ENCODE assay signal across 15 cellular contexts in genomic region chr17:71869293-71869692, GRCh38.
DNase-seq lines count a peak whose midpoint lies in the region; ATAC-seq and TF ChIP-seq lines count a peak whose summit lies in the region.
"Had no signal": no experiment of that assay in that cellular context is flagged by ENCODE, and none has a peak within 500 bp of the region (broad histone marks: within the 10 kb centered on the region; RNA-seq: fewer than 3 reads in every experiment).

No MANE protein-coding gene starts in this region.

- H3K36me3 Mint-ChIP-seq in neural crest cell (ENCODE audit: low read depth) = no peaks in the 10 kb centered on the region
- H3K36me3 Mint-ChIP-seq: CD8-positive, alpha-beta memory T cell had no signal

- no peak overlapping the region for H3K4me3 ChIP-seq in HEK293 (ENCODE audit: low read depth, low read length)
- H3K4me3 ChIP-seq: BLaER1, GM23248 had no signal

- no peaks in the 10 kb centered on the region for H3K27me3 Mint-ChIP-seq in neural crest cell (ENCODE audit: low read depth)

- POLR2A ChIA-PET in HEK293 (lab: Yijun Ruan, JAX) = no interaction called here

- H3K4me3 Mint-ChIP-seq in neural crest cell = peak overlapping the region; percentile 1
- H3K4me3 Mint-ChIP-seq: CD8-positive, alpha-beta memory T cell had no signal

- peaks cover 23% of the 10 kb centered on the region for H3K4me1 Mint-ChIP-seq in neural crest cell
- H3K4me1 Mint-ChIP-seq: CD8-positive, alpha-beta memory T cell had no signal

- no peak for TF ChIP-seq CTCF in HEK293 (tag by site-specific recombination; IDR thresholded peaks at IDR 0.05)
- no peak for TF ChIP-seq CTCF in neural crest cell (conservative IDR thresholded peaks at IDR 0.05)

- CTCF ChIA-PET in HEK293 (lab: Yijun Ruan, JAX) = no interaction called here

- H3K27ac ChIP-seq in HEK293 (ENCODE audit: extremely low read depth, low read depth, low read length) = 0 out of 2 replicates have a peak overlapping the region, but pooled peaks have one; percentile 1
- H3K27ac ChIP-seq: BLaER1, GM23248 had no signal

- H3K9me3 Mint-ChIP-seq in neural crest cell = no peaks in the 10 kb centered on the region

- H3K36me3 ChIP-seq in HEK293 (ENCODE audit: control insufficient read depth in 2 of 2, insufficient read depth in 1 of 2, low read length in 2 of 2) = no peaks in the 10 kb centered on the region
- H3K36me3 ChIP-seq: BLaER1 had no signal

- DNase-seq in NCI-H2029 (lab: John Stamatoyannopoulos, UW) = peak; percentile 11
- DNase-seq in NCI-H2029 treated with DMSO at 0.1 percent for 48 hours (lab: John Stamatoyannopoulos, UW) = no peak
- DNase-seq in NCI-H748 (lab: John Stamatoyannopoulos, UW; ENCODE audit: unreplicated experiment) = peak; percentile 96
- no peak for DNase-seq in neural crest cell (ENCODE audit: low read depth, low spot score)
- DNase-seq: 8988T; AML-193; Caco-2; CD8-positive, alpha-beta memory T cell; H7 had no signal

- no peaks in the 10 kb centered on the region for H3K9me3 ChIP-seq in HEK293 (ENCODE audit: control insufficient read depth, insufficient read depth, low read depth, low read length)
- H3K9me3 ChIP-seq: BLaER1, Caco-2 had no signal

- H3K4me1 ChIP-seq in HEK293 (ENCODE audit: control insufficient read depth, insufficient read depth, low read length) = peaks cover 14% of the 10 kb centered on the region
- H3K4me1 ChIP-seq: BLaER1, Caco-2 had no signal

- ATAC-seq in HG03280 (IDR thresholded peaks at IDR 0.05; ENCODE audit: unreplicated experiment) (no peak), HG03469 (IDR thresholded peaks at IDR 0.05; ENCODE audit: unreplicated experiment) (no peak)
- ATAC-seq: HepG2 had no signal

- H3K27ac Mint-ChIP-seq in neural crest cell (ENCODE audit: unreplicated experiment) = no peak overlapping the region
- H3K27ac Mint-ChIP-seq: CD8-positive, alpha-beta memory T cell had no signal

TF ChIP-seq in HEK293, 187 proteins besides CTCF, POLR2A, EP300 and RAD21 (continues in another document):
- 0 out of 2 replicates have a peak, but pooled peaks have one; percentile 11 for TF ChIP-seq ZSCAN30 (tag by site-specific recombination; IDR thresholded peaks at IDR 0.05)
- no peak for TF ChIP-seq ZNF211 (tag by site-specific recombination; IDR thresholded peaks at IDR 0.05; ENCODE audit: low read depth)
- TF ChIP-seq FEZF1 (tag by site-specific recombination; IDR thresholded peaks at IDR 0.05) = peak; percentile 63
- TF ChIP-seq WT1 (tag by site-specific recombination; IDR thresholded peaks at IDR 0.05) = peak; percentile 19; the same call in 1 of the 2 replicates
- TF ChIP-seq ZNF843 (tag by site-specific recombination; IDR thresholded peaks at IDR 0.05) = peak; percentile 66
- TF ChIP-seq ATF2 (tag by site-specific recombination; IDR thresholded peaks at IDR 0.05; ENCODE audit: low read depth) = no peak
- TF ChIP-seq PRDM6 (tag by site-specific recombination; IDR thresholded peaks at IDR 0.05) = peak; percentile 67
- TF ChIP-seq ZBTB44 (tag by site-specific recombination; IDR thresholded peaks at IDR 0.05) = 0 out of 2 replicates have a peak, but pooled peaks have one; percentile 10
- peak; percentile 40; the same call in 1 of the 2 replicates for TF ChIP-seq SCRT1 (tag by site-specific recombination; IDR thresholded peaks at IDR 0.05; ENCODE audit: borderline replicate concordance)
- peak; percentile 53; the same call in 1 of the 2 replicates for TF ChIP-seq ZNF580 (tag by site-specific recombination; IDR thresholded peaks at IDR 0.05)
- TF ChIP-seq ZNF664 (tag by site-specific recombination; IDR thresholded peaks at IDR 0.05) = 0 out of 2 replicates have a peak, but pooled peaks have one; percentile 14
- TF ChIP-seq ZFP37 (tag by site-specific recombination; IDR thresholded peaks at IDR 0.05) = no peak
- TF ChIP-seq OSR2 (tag by site-specific recombination; IDR thresholded peaks at IDR 0.05) = peak; percentile 24; the same call in 1 of the 2 replicates
- peak; percentile 57; the same call in 1 of the 2 replicates for TF ChIP-seq PRDM4 (tag by site-specific recombination; IDR thresholded peaks at IDR 0.05)
- no peak for TF ChIP-seq ZBTB11 (tag by site-specific recombination; conservative IDR thresholded peaks at IDR 0.05; ENCODE audit: low read depth)

Comparison
In these comparisons a context has a peak if more than half of its experiments do, and no peak if none do; other contexts are left out.
1. DNase-seq: peak in NCI-H2029 (single experiment) and NCI-H748 (single experiment); none in NCI-H2029 treated with DMSO at 0.1 percent for 48 hours (single experiment) and neural crest cell (single experiment).